Comparison of ENCODE assay signal across 10 cellular contexts in genomic region chr19:51018745-51019543, GRCh38. TPM values are rescaled to one million over a fixed set of nuclear protein-coding genes. Genes with fewer than 3 reads are reported as not detected.
A peak's percentile ranks its signal among the peaks of the same experiment; 100 is the strongest.
DNase-seq lines count a peak whose midpoint lies in the region; ATAC-seq and TF ChIP-seq lines count a peak whose summit lies in the region.
"Had no signal": no experiment of that assay in that cellular context is flagged by ENCODE, and none has a peak within 500 bp of the region (broad histone marks: within the 10 kb centered on the region; RNA-seq: fewer than 3 reads in every experiment).

No MANE protein-coding gene starts in this region.

- H3K4me3 Mint-ChIP-seq in brain: peak overlapping the region; percentile 57 to 80 (median 78)

- 2 to 4% methylated on average over 29 to 42 of the region's 68 CpGs for WGBS in thyroid gland, 2 donors

- no peak for TF ChIP-seq POLR2A in thyroid gland (IDR thresholded peaks at IDR 0.05)

- no peak overlapping the region for H3K27ac ChIP-seq in thyroid gland

- H3K4me1 ChIP-seq in thyroid gland: peaks cover 5 to 20% of the 10 kb centered on the region in 2 donors

- peaks cover 28% of the 10 kb centered on the region for H3K27me3 ChIP-seq in thyroid gland

- no peaks in the 10 kb centered on the region for H3K36me3 Mint-ChIP-seq in brain

- H3K9me3 Mint-ChIP-seq in brain: peaks cover 0 to 15% (median 9%) of the 10 kb centered on the region in 5 experiments

- H3K4me1 Mint-ChIP-seq in brain: peaks cover 20% of the 10 kb centered on the region

- no peak overlapping the region for H3K4me3 ChIP-seq in thyroid gland (replicated peaks in 1 of 3)

- DNase-seq in activated CD8-positive, alpha-beta memory T cell treated with anti-CD3 and anti-CD28 coated beads, Interleukin-2, amount 50 U/mL, for 48 hours: peak; percentile 57
- DNase-seq in activated CD8-positive, alpha-beta memory T cell treated with anti-CD3 and anti-CD28 coated beads for 24 hours: no peak
- peak; percentile 62 for DNase-seq in left kidney (ENCODE audit: low read depth, low spot score)
- DNase-seq in thyroid gland: peak; percentile 8 to 18
- no peak for DNase-seq in NCI-H2196 treated with DMSO at 0.1 percent for 48 hours (lab: John Stamatoyannopoulos, UW; ENCODE audit: unreplicated experiment)
- no peak for DNase-seq in GM03348 (ENCODE audit: low spot score)
- DNase-seq: DND-41, NCI-H345 had no signal

- H3K9me3 ChIP-seq in thyroid gland: no peaks in the 10 kb centered on the region

- no peak overlapping the region for H3K27ac Mint-ChIP-seq in brain

- TF ChIP-seq CTCF in brain (conservative IDR thresholded peaks at IDR 0.05): no peak
- TF ChIP-seq CTCF in thyroid gland (IDR thresholded peaks at IDR 0.05): no peak

- H3K36me3 ChIP-seq in thyroid gland: no peaks in the 10 kb centered on the region

- no peak for ATAC-seq in GM21737 (IDR thresholded peaks at IDR 0.05; ENCODE audit: unreplicated experiment)

- peaks cover 79% of the 10 kb centered on the region for H3K27me3 Mint-ChIP-seq in brain

- intact Hi-C loops in thyroid gland (cut with DNase I): no loop called here

RNA-seq across cellular contexts. Expression of gene KLK10, which starts 0.6 kb away (rescaled TPM):
- polyA plus RNA-seq in brain (ENCODE audit: insufficient read depth, low read depth, low replicate concordance): 0.71 TPM
- total RNA-seq in thyroid gland: under 1 TPM in 1 of 4 donors, not detected in 3; 0.63 TPM

RNA-seq across cellular contexts. Expression of gene KLK11, which starts 7.5 kb away (rescaled TPM):
- 1.6 TPM for polyA plus RNA-seq in brain (ENCODE audit: insufficient read depth, low read depth, low replicate concordance)
- under 1 TPM in 2 of 4 donors, not detected in 2; 0.40 to 0.93 TPM for total RNA-seq in thyroid gland

RNA-seq across cellular contexts. Expression of gene KLK12, which starts 15.9 kb away (rescaled TPM):
- 0.51 TPM for polyA plus RNA-seq in brain (ENCODE audit: insufficient read depth, low read depth, low replicate concordance)
- not detected for total RNA-seq in thyroid gland

RNA-seq across cellular contexts. Expression of gene KLK8, which starts 17.5 kb away (rescaled TPM):
- polyA plus RNA-seq in brain (ENCODE audit: insufficient read depth, low read depth, low replicate concordance): not detected
- under 1 TPM in 1 of 4 donors, not detected in 3; 0.78 TPM for total RNA-seq in thyroid gland

RNA-seq across cellular contexts. Expression of gene KLK7, which starts 35.2 kb away (rescaled TPM):
- polyA plus RNA-seq in brain (ENCODE audit: insufficient read depth, low read depth, low replicate concordance): 1.6 TPM
- total RNA-seq in thyroid gland: under 1 TPM in 2 of 4 donors, not detected in 2; 0.34 to 0.89 TPM

Comparison
In these comparisons a context has a peak if more than half of its experiments do, and no peak if none do; other contexts are left out.
1. DNase-seq: peak in activated CD8-positive, alpha-beta memory T cell treated with anti-CD3 and anti-CD28 coated beads, Interleukin-2, amount 50 U/mL, for 48 hours (single experiment), left kidney (single experiment) and thyroid gland (2 of 2); none in activated CD8-positive, alpha-beta memory T cell treated with anti-CD3 and anti-CD28 coated beads for 24 hours (single experiment), NCI-H2196 treated with DMSO at 0.1 percent for 48 hours (single experiment) and GM03348 (single experiment).